9 cellular contexts compared by ENCODE assay signal in genomic region chr6:109453594-109454482, GRCh38. TPM values are rescaled to one million over a fixed set of nuclear protein-coding genes. Genes with fewer than 3 reads are reported as not detected.
DNase-seq lines count a peak whose midpoint lies in the region; FAIRE-seq and TF ChIP-seq lines count a peak whose summit lies in the region.
"Had no signal": no experiment of that assay in that cellular context is flagged by ENCODE, and none has a peak within 500 bp of the region (broad histone marks: within the 10 kb centered on the region; RNA-seq: fewer than 3 reads in every experiment).

No MANE protein-coding gene starts in this region.

- H3K4me1 ChIP-seq in Karpas-422 (ENCODE audit: low read length) (peaks cover 31% of the 10 kb centered on the region), astrocyte (ENCODE audit: insufficient read depth, low read length) (peaks cover 16% of the 10 kb centered on the region), mucosa of rectum (ENCODE audit: control insufficient read depth in 2 of 2, insufficient read depth in 2 of 2, low read length in 2 of 2) (peaks cover 36 to 39% of the 10 kb centered on the region in 2 donors)

- H3K9ac ChIP-seq in Karpas-422 (ENCODE audit: low read length) (peak overlapping the region; percentile 97), astrocyte (ENCODE audit: low read length) (peak overlapping the region; percentile 88), mucosa of rectum (ENCODE audit: low read depth in 1 of 2, low read length in 2 of 2) (peak overlapping the region; percentile 81 to 83)

- peak overlapping the region; percentile 2; the same call in 1 of the 2 replicates for H2AFZ ChIP-seq in Karpas-422 (ENCODE audit: low read length)
- peak overlapping the region; percentile 73 for H2AFZ ChIP-seq in astrocyte (ENCODE audit: low read depth, low read length)

- no peaks in the 10 kb centered on the region for H3K9me2 ChIP-seq in Karpas-422 (replicated peaks; ENCODE audit: insufficient read depth, low read length)

- H3K9me3 Mint-ChIP-seq in CD14-positive monocyte (peaks cover 0 to 3% (median 0%) of the 10 kb centered on the region in 7 donors), astrocyte (ENCODE audit: unreplicated experiment) (no peaks in the 10 kb centered on the region)

- H3K27ac ChIP-seq in Karpas-422 (ENCODE audit: low read length), result peak overlapping the region; percentile 86
- no peak overlapping the region for H3K27ac ChIP-seq in astrocyte (ENCODE audit: low read depth, low read length)
- peak overlapping the region; percentile 92 to 95 for H3K27ac ChIP-seq in mucosa of rectum (ENCODE audit: low read depth in 2 of 2, low read length in 2 of 2)

- peaks cover 49% of the 10 kb centered on the region for H3K4me1 Mint-ChIP-seq in CD14-positive monocyte
- peaks cover 6% of the 10 kb centered on the region for H3K4me1 Mint-ChIP-seq in astrocyte (ENCODE audit: low read depth, unreplicated experiment)

- DNase-seq in CD14-positive monocyte (ENCODE audit: low spot score), result no peak
- no peak for DNase-seq in Karpas-422
- DNase-seq in astrocyte (ENCODE audit: low read depth), result no peak
- DNase-seq in NCI-H1930 (lab: John Stamatoyannopoulos, UW), result no peak
- DNase-seq in amniotic stem cell (lab: John Stamatoyannopoulos, UW), result no peak
- no peak for DNase-seq in foreskin melanocyte
- DNase-seq in dermis blood vessel endothelial cell, result no peak

- no peaks in the 10 kb centered on the region for H3K9me3 ChIP-seq in Karpas-422 (ENCODE audit: low read length)
- no peaks in the 10 kb centered on the region for H3K9me3 ChIP-seq in astrocyte (ENCODE audit: insufficient read depth, low read depth, low read length)
- no peaks in the 10 kb centered on the region for H3K9me3 ChIP-seq in mucosa of rectum (ENCODE audit: control insufficient read depth in 2 of 2, low read length in 2 of 2)

- H3K4me3 ChIP-seq in Karpas-422 (ENCODE audit: low read length) (peak overlapping the region; percentile 98), astrocyte (ENCODE audit: insufficient read depth, low read depth, low read length) (peak overlapping the region; percentile 93), mucosa of rectum (ENCODE audit: low read length in 2 of 2) (peak overlapping the region; percentile 87 to 91)
- H3K4me3 ChIP-seq: lung had no signal

- H3K27me3 Mint-ChIP-seq in CD14-positive monocyte (ENCODE audit: low read depth in 3 of 3) (no peaks in the 10 kb centered on the region), astrocyte (ENCODE audit: low read depth, unreplicated experiment) (no peaks in the 10 kb centered on the region)

- H3K27ac Mint-ChIP-seq in CD14-positive monocyte (peak overlapping the region; percentile 73 to 99 (median 88)), astrocyte (ENCODE audit: unreplicated experiment) (no peak overlapping the region)

- H3K4me3 Mint-ChIP-seq in CD14-positive monocyte, result peak overlapping the region; percentile 96 to 98
- H3K4me3 Mint-ChIP-seq in astrocyte (ENCODE audit: unreplicated experiment), result peak overlapping the region; percentile 74

- FAIRE-seq in astrocyte (lab: Jason Lieb, UNC), result no peak

- H4K20me1 ChIP-seq in Karpas-422 (ENCODE audit: insufficient read depth, low read depth, low read length) (no peaks in the 10 kb centered on the region), astrocyte (ENCODE audit: insufficient read depth, low read length) (peaks cover 34% of the 10 kb centered on the region)

- H3K79me2 ChIP-seq in Karpas-422 (ENCODE audit: low read length), result peaks cover 25% of the 10 kb centered on the region; the same call in 1 of the 2 replicates
- H3K79me2 ChIP-seq in astrocyte (ENCODE audit: insufficient read depth, low read length), result peaks cover 23% of the 10 kb centered on the region

- 0 out of 2 replicates have a peak, but pooled peaks cover 6% of the 10 kb centered on the region for H3K36me3 ChIP-seq in Karpas-422 (ENCODE audit: insufficient read depth, low read length)
- peaks cover 3% of the 10 kb centered on the region for H3K36me3 ChIP-seq in astrocyte (ENCODE audit: insufficient read depth, low read length)
- H3K36me3 ChIP-seq in mucosa of rectum (ENCODE audit: control insufficient read depth in 2 of 2, insufficient read depth in 2 of 2, low read length in 2 of 2), result peaks cover 7 to 16% of the 10 kb centered on the region in 2 donors

- H3K4me2 ChIP-seq in Karpas-422 (ENCODE audit: low read depth, low read length, poor library complexity, severe bottlenecking) (peak overlapping the region; percentile 71), astrocyte (ENCODE audit: low read length) (peak overlapping the region; percentile 95)

- H3K36me3 Mint-ChIP-seq in CD14-positive monocyte (peaks cover 33 to 47% of the 10 kb centered on the region in 2 donors), astrocyte (ENCODE audit: low read depth, unreplicated experiment) (peaks cover 13% of the 10 kb centered on the region)

- no peaks in the 10 kb centered on the region for H3K27me3 ChIP-seq in Karpas-422 (ENCODE audit: low read length)
- H3K27me3 ChIP-seq in astrocyte (ENCODE audit: insufficient read depth, low read length), result no peaks in the 10 kb centered on the region
- no peaks in the 10 kb centered on the region for H3K27me3 ChIP-seq in mucosa of rectum (ENCODE audit: control insufficient read depth in 2 of 2, insufficient read depth in 2 of 2, low read length in 2 of 2)

- TF ChIP-seq CTCF in CD14-positive monocyte (IDR thresholded peaks at IDR 0.05), result no peak
- no peak for TF ChIP-seq CTCF in astrocyte (IDR thresholded peaks at IDR 0.05; ENCODE audit: insufficient read depth, low read depth, low read length)

- intact Hi-C loops in CD14-positive monocyte (cut with micrococcal nuclease), result loop anchor here (2.0 to 10.0 kb wide), 2 partner anchors 29 to 359 kb away; partner anchors contain the start of genes CEP57L1 (in 1 of the 2), SESN1 (in 1 of the 2) and ZBTB24 (in 1 of the 2)

RNA-seq across cellular contexts. Expression of gene MICAL1, which starts 1.7 kb away (rescaled TPM):
- 10 to 100 TPM in 1 of 2 donors, 1 to 10 TPM in 1; 7.5 to 13.2 TPM for polyA plus RNA-seq in CD14-positive monocyte
- total RNA-seq in Karpas-422 (2014; rRNA removed; shearing (Covaris generic); ENCODE audit: low replicate concordance), result 59.4 and 71.6 TPM in 2 replicates
- 48.0 and 57.2 TPM in 2 replicates for total RNA-seq in astrocyte
- 17.8 and 22.8 TPM in 2 replicates for total RNA-seq in dermis blood vessel endothelial cell

RNA-seq across cellular contexts. Expression of gene SMPD2, which starts 13.3 kb away (rescaled TPM):
- 10 to 100 TPM in 1 of 2 donors, 1 to 10 TPM in 1; 9.5 to 12.3 TPM for polyA plus RNA-seq in CD14-positive monocyte
- 14.1 and 19.4 TPM in 2 replicates for total RNA-seq in Karpas-422 (2014; rRNA removed; shearing (Covaris generic); ENCODE audit: low replicate concordance)
- total RNA-seq in astrocyte (4.9 and 6.2 TPM in 2 replicates), dermis blood vessel endothelial cell (9.9 and 12.6 TPM in 2 replicates)

RNA-seq across cellular contexts. Expression of gene PPIL6, which starts 13.4 kb away (rescaled TPM):
- under 1 TPM; 0.14 to 0.28 TPM for polyA plus RNA-seq in CD14-positive monocyte
- total RNA-seq in Karpas-422 (2014; rRNA removed; shearing (Covaris generic); ENCODE audit: low replicate concordance), result 0.54 TPM in 1 of 2 replicates, not detected in the other
- total RNA-seq in astrocyte (1.6 and 1.7 TPM in 2 replicates), dermis blood vessel endothelial cell (0.34 and 0.65 TPM in 2 replicates)

RNA-seq across cellular contexts. Expression of gene ZBTB24, which starts 29.2 kb away (rescaled TPM):
- 1 to 10 TPM; 3.4 to 4.7 TPM for polyA plus RNA-seq in CD14-positive monocyte
- total RNA-seq in Karpas-422 (2014; rRNA removed; shearing (Covaris generic); ENCODE audit: low replicate concordance), result 10.4 and 18.5 TPM in 2 replicates
- 8.4 and 9.3 TPM in 2 replicates for total RNA-seq in astrocyte
- total RNA-seq in dermis blood vessel endothelial cell, result 6.9 and 7.5 TPM in 2 replicates
